19 cellular contexts compared by ENCODE assay signal in the genomic region with DNA sequence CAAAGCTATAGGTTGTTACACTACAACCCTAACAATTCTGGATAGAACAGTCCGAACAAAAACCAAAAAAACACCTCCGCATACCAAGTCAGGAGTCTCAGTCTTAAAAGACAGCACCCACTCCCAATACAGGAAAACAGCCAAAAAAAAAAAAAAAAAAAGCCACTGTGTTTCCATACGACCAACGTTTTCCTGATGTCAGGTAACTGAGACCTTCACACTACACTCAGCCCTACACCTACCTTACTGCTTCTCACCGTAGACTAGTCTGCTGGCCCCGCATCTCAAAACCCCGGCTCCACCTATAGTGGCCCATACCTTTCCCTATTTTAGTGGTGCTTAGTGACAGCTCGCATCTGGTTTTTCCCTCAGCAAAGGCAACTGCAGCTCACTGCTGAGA.
DNase-seq lines count a peak whose midpoint lies in the region; ATAC-seq, FAIRE-seq and TF ChIP-seq lines count a peak whose summit lies in the region.
"Had no signal": no experiment of that assay in that cellular context is flagged by ENCODE, and none has a peak within 500 bp of the region (broad histone marks: within the 10 kb centered on the region; RNA-seq: fewer than 3 reads in every experiment).

No MANE protein-coding gene starts in this region.

- ATAC-seq in GM23338 (peak; percentile 74), K562 (no peak; the same call in 1 of the 3 replicates), Right ventricle myocardium inferior (no peak)
- ATAC-seq: CD8-positive, alpha-beta T cell had no signal

- H3K79me1 ChIP-seq in trophoblast cell (ENCODE audit: low read length) = peaks cover 30% of the 10 kb centered on the region

- no peaks in the 10 kb centered on the region for H3K79me2 ChIP-seq in GM23338 (replicated peaks; ENCODE audit: insufficient read depth)
- H3K79me2 ChIP-seq in K562 (ENCODE audit: control insufficient read depth, insufficient read depth, low read length) = no peaks in the 10 kb centered on the region
- H3K79me2 ChIP-seq in trophoblast cell (ENCODE audit: control insufficient read depth, insufficient read depth, low read length, poor library complexity) = no peaks in the 10 kb centered on the region

- H3K27me3 ChIP-seq in GM23338 (ENCODE audit: insufficient read depth) = no peaks in the 10 kb centered on the region
- no peaks in the 10 kb centered on the region for H3K27me3 ChIP-seq in K562 (ENCODE audit: control insufficient read depth in 2 of 2, insufficient read depth in 2 of 2, low read length in 2 of 2)
- no peaks in the 10 kb centered on the region for H3K27me3 ChIP-seq in iPS-20b (ENCODE audit: insufficient read depth, low read length)
- H3K27me3 ChIP-seq in trophoblast cell (ENCODE audit: insufficient read depth, low read length) = no peaks in the 10 kb centered on the region

- TF ChIP-seq CTCF in GM23338 (conservative IDR thresholded peaks at IDR 0.05; ENCODE audit: low read depth in 2 of 2) (no peak), K562 (IDR thresholded peaks at IDR 0.05 in 2 of 3, conservative IDR thresholded peaks at IDR 0.05 in 1 of 3; ENCODE audit: insufficient read depth in 2 of 3, low read depth in 1 of 3, low read length in 3 of 3) (no peak)

- intact Hi-C loops in K562 (cut with micrococcal nuclease) (no loop called here), Right ventricle myocardium inferior (cut with DNase I) (no loop called here)

- H3K4me2 ChIP-seq in GM23338 = 0 out of 2 replicates have a peak overlapping the region, but pooled peaks have one; percentile 28
- H3K4me2 ChIP-seq in K562 (ENCODE audit: insufficient read depth, low read length) = no peak overlapping the region
- no peak overlapping the region for H3K4me2 ChIP-seq in trophoblast cell (ENCODE audit: low read length)

- no TSS peak for BruUV-seq in K562 (replicated peaks; lab: Mats Ljungman, UMichigan)

- TF ChIP-seq RAD21 in K562 (CRISPR knock-in tag; conservative IDR thresholded peaks at IDR 0.05 in 1 of 2, IDR thresholded peaks at IDR 0.05 in 1 of 2) = no peak

- DNase-seq in GM23338 (ENCODE audit: low spot score) (peak; percentile 17), K562 (ENCODE audit: extremely low read depth in 1 of 4, low spot score in 3 of 4) (no peak), trophoblast cell (no peak), NCI-H2029 treated with DMSO at 0.1 percent for 48 hours (lab: John Stamatoyannopoulos, UW) (no peak), NCI-H2081 treated with DMSO at 0.1 percent for 48 hours (lab: John Stamatoyannopoulos, UW) (no peak), NCI-H69 (lab: John Stamatoyannopoulos, UW) (no peak), Right ventricle myocardium inferior (ENCODE audit: missing footprints) (no peak)
- DNase-seq: Caco-2; CD8-positive, alpha-beta T cell; DND-41; GDM1; GOT3; HCEC 1CT; HFFc6 had no signal

- no peaks in the 10 kb centered on the region; the same call in 1 of the 3 replicates for H3K9me3 Mint-ChIP-seq in GM23338

- peak overlapping the region; percentile 53 for H3K27ac Mint-ChIP-seq in GM23338
- H3K27ac Mint-ChIP-seq: CD14-positive monocyte; CD8-positive, alpha-beta T cell; HFFc6 had no signal

- H3K14ac ChIP-seq in trophoblast cell (ENCODE audit: low read length) = no peak overlapping the region

- CTCF ChIA-PET in K562 (lab: Yijun Ruan, JAX; ENCODE audit: low intra/inter-chr PET ratio) = no interaction called here

- H3K9ac ChIP-seq in K562 (ENCODE audit: insufficient read depth in 1 of 2, low read depth in 2 of 2, low read length in 2 of 2) (no peak overlapping the region), iPS-20b (ENCODE audit: low read depth, low read length) (peak overlapping the region; percentile 54; the same call in 1 of the 2 replicates), trophoblast cell (ENCODE audit: low read length) (no peak overlapping the region)

- H3K36me3 Mint-ChIP-seq in GM23338 (ENCODE audit: low read depth) = peaks cover 10% of the 10 kb centered on the region
- H3K36me3 Mint-ChIP-seq: CD14-positive monocyte; CD8-positive, alpha-beta T cell had no signal

- in situ Hi-C loops in K562 (cut with MboI) = no loop called here

- no peak; the same call in none of the 2 replicates for TF ChIP-seq POLR2A in K562 (conservative IDR thresholded peaks at IDR 0.05)

- no peak overlapping the region for H4K8ac ChIP-seq in trophoblast cell (ENCODE audit: low read depth, low read length)

- H3K4me3 ChIP-seq in GM23338 (no peak overlapping the region), K562 (no peak overlapping the region), iPS-20b (ENCODE audit: low read length) (no peak overlapping the region; the same call in 1 of the 2 replicates), trophoblast cell (ENCODE audit: low read depth, low read length) (no peak overlapping the region)

- H4K12ac ChIP-seq in trophoblast cell (ENCODE audit: low read depth, low read length) = no peak overlapping the region

- peak overlapping the region; percentile 61 for H4K91ac ChIP-seq in trophoblast cell (ENCODE audit: low read depth, low read length)

- no peak overlapping the region for H3K23ac ChIP-seq in trophoblast cell (ENCODE audit: low read length)

- H3K4me3 Mint-ChIP-seq in GM23338 = no peak overlapping the region
- H3K4me3 Mint-ChIP-seq: CD14-positive monocyte; CD8-positive, alpha-beta T cell; HFFc6 had no signal

- no peak overlapping the region for H2BK120ac ChIP-seq in trophoblast cell (ENCODE audit: insufficient read depth, low read length, poor library complexity)

- H3K27me3 Mint-ChIP-seq in GM23338 (ENCODE audit: insufficient read depth, low read depth, poor library complexity) = peaks cover 2% of the 10 kb centered on the region

- no peak overlapping the region for H3K4ac ChIP-seq in trophoblast cell (ENCODE audit: low read depth, low read length)

- peaks cover 6% of the 10 kb centered on the region for H3K9me2 ChIP-seq in GM23338 (ENCODE audit: insufficient read depth)

- H2AK5ac ChIP-seq in trophoblast cell (ENCODE audit: low read length) = no peak overlapping the region

- H3K27ac ChIP-seq in GM23338 (ENCODE audit: low read depth) (peak overlapping the region; percentile 87), K562 (ENCODE audit: extremely low read depth, low read depth, low read length) (no peak overlapping the region), iPS-20b (ENCODE audit: low read length) (peak overlapping the region; percentile 12), trophoblast cell (ENCODE audit: low read depth, low read length) (no peak overlapping the region)
- H3K27ac ChIP-seq: 22Rv1 had no signal

- no peak for TF ChIP-seq EP300 in K562 (IDR thresholded peaks at IDR 0.05; ENCODE audit: low read length)

- H2BK5ac ChIP-seq in trophoblast cell (ENCODE audit: low read depth, low read length, poor library complexity) = no peak overlapping the region

- H3K9me1 ChIP-seq in K562 (ENCODE audit: control insufficient read depth, insufficient read depth, low read length) = no peaks in the 10 kb centered on the region

- H3K9me3 ChIP-seq in K562 (replicated peaks; ENCODE audit: control insufficient read depth, insufficient read depth, low read depth, low read length) = no peaks in the 10 kb centered on the region
- H3K9me3 ChIP-seq in iPS-20b (ENCODE audit: insufficient read depth, low read depth, low read length) = no peaks in the 10 kb centered on the region
- H3K9me3 ChIP-seq in trophoblast cell (ENCODE audit: insufficient read depth, low read depth, low read length) = no peaks in the 10 kb centered on the region
- H3K9me3 ChIP-seq: Caco-2 had no signal

- no peaks in the 10 kb centered on the region for H4K20me1 ChIP-seq in GM23338 (replicated peaks; ENCODE audit: insufficient read depth)
- H4K20me1 ChIP-seq in K562 (replicated peaks; ENCODE audit: control insufficient read depth, insufficient read depth, low read length) = no peaks in the 10 kb centered on the region

- no peaks in the 10 kb centered on the region; the same call in 1 of the 2 replicates for H3F3A ChIP-seq in GM23338 (replicated peaks; ENCODE audit: low read depth)

- H3K18ac ChIP-seq in trophoblast cell (ENCODE audit: low read length) = no peak overlapping the region

- H3K4me1 ChIP-seq in GM23338 (ENCODE audit: insufficient read depth) = peaks cover 4% of the 10 kb centered on the region; the same call in 1 of the 2 replicates
- peaks cover 0 to 13% of the 10 kb centered on the region in 2 experiments; a peak in 2 of 5 replicates for H3K4me1 ChIP-seq in K562 (replicated peaks in 1 of 2; ENCODE audit: control insufficient read depth in 2 of 2, insufficient read depth in 2 of 2, low read length in 2 of 2)
- H3K4me1 ChIP-seq in iPS-20b (ENCODE audit: insufficient read depth, low read length) = peaks cover 12% of the 10 kb centered on the region
- H3K4me1 ChIP-seq in trophoblast cell (ENCODE audit: control insufficient read depth in 1 of 2, insufficient read depth in 2 of 2, low read length in 2 of 2) = peaks cover 10 to 18% of the 10 kb centered on the region in 2 experiments

- H3K4me1 Mint-ChIP-seq in GM23338 = peaks cover 27% of the 10 kb centered on the region
- H3K4me1 Mint-ChIP-seq: CD14-positive monocyte had no signal

- H2BK12ac ChIP-seq in trophoblast cell (ENCODE audit: low read length) = peak overlapping the region; percentile 67

- no peak for FAIRE-seq in K562 (lab: Jason Lieb, UNC)
- FAIRE-seq: GM12892, HTR-8/SVneo had no signal

- H2AFZ ChIP-seq in GM23338 (no peak overlapping the region), K562 (ENCODE audit: low read depth, low read length) (0 out of 2 replicates have a peak overlapping the region, but pooled peaks have one; percentile 16), trophoblast cell (ENCODE audit: insufficient read depth, low read length, poor library complexity) (no peak overlapping the region)

- H3K36me3 ChIP-seq in GM23338 (ENCODE audit: insufficient read depth) = no peaks in the 10 kb centered on the region
- no peaks in the 10 kb centered on the region for H3K36me3 ChIP-seq in K562 (ENCODE audit: control insufficient read depth, insufficient read depth, low read length)
- H3K36me3 ChIP-seq in iPS-20b (ENCODE audit: insufficient read depth, low read depth, low read length) = no peaks in the 10 kb centered on the region
- H3K36me3 ChIP-seq in trophoblast cell (ENCODE audit: control insufficient read depth in 1 of 2, insufficient read depth in 2 of 2, low read length in 2 of 2) = no peaks in the 10 kb centered on the region

- POLR2A ChIA-PET in K562 (lab: Yijun Ruan, JAX) = no interaction called here

- WGBS in K562 (ENCODE audit: insufficient coverage, low coverage, missing lambda C conversion rate) = 81% methylated on average over 7 of the region's 8 CpGs
- no CpG with 5 or more reads among the region's 8 CpGs for WGBS in trophoblast cell (ENCODE audit: extremely low coverage, insufficient coverage, insufficient read length)

TF ChIP-seq in GM23338, 12 proteins besides CTCF, POLR2A, EP300 and RAD21:
- TF ChIP-seq POLR2AphosphoS5 (IDR thresholded peaks at IDR 0.05; ENCODE audit: low read depth) = peak; percentile 46; the same call in 1 of the 2 replicates
- no peak for TF ChIP-seq JUNB (IDR thresholded peaks at IDR 0.05; ENCODE audit: unreplicated experiment)

TF ChIP-seq in K562, 482 proteins besides CTCF, POLR2A, EP300 and RAD21 (continues in another document):
- TF ChIP-seq SUPT5H (IDR thresholded peaks at IDR 0.05) = peak; percentile 40; the same call in 1 of the 2 replicates
- TF ChIP-seq PML (IDR thresholded peaks at IDR 0.05; ENCODE audit: low read length) = peak; percentile 65
- no peak for TF ChIP-seq ZNF583 (CRISPR knock-in tag; IDR thresholded peaks at IDR 0.05)
- TF ChIP-seq POLR2AphosphoS5 (IDR thresholded peaks at IDR 0.05; ENCODE audit: control insufficient read depth, insufficient read depth, low read depth, low read length) = peak; percentile 77

Comparison
In these comparisons a context has a peak if more than half of its experiments do, and no peak if none do; other contexts are left out.
1. H3K27ac ChIP-seq: peak in GM23338 (single experiment) and iPS-20b (single experiment); none in K562 (single experiment) and trophoblast cell (single experiment).